ENCODE assay signal across 25 cellular contexts in the genomic region with DNA sequence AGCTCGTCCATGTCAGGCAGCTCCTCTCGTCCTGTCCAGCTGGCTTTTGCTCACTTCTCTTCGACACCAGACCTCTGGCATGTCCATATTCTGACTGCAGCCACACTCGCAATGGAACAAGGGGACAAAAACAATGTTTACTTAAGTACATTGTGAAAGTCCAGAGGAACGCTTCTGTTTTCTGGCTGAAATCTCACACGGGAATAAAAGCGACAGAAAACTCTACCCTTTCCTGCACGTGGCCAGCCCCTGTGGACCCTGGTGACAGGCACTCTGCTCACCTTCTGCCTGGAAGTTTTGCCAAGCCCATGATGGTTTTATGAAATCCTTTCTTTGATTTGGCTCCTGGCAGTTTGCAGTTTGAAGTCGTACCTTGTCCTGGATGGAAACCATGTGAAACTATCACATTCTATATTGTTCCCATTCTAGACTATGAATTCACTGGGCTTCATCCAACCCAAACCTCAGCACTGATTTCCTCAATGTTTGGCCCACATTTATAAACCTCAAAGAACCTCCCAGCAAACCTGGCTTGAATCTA.
DNase-seq lines count a peak whose midpoint lies in the region; ATAC-seq, FAIRE-seq and TF ChIP-seq lines count a peak whose summit lies in the region.
"Had no signal": no experiment of that assay in that cellular context is flagged by ENCODE, and none has a peak within 500 bp of the region (broad histone marks: within the 10 kb centered on the region; RNA-seq: fewer than 3 reads in every experiment).

No MANE protein-coding gene starts in this region.

- no peak overlapping the region for H3K4me2 ChIP-seq in mammary epithelial cell (ENCODE audit: insufficient read depth, low read depth, low read length)
- peak overlapping the region; percentile 36; the same call in 1 of the 2 replicates for H3K4me2 ChIP-seq in HepG2 (ENCODE audit: low read depth, low read length)
- peak overlapping the region; percentile 11 for H3K4me2 ChIP-seq in osteoblast (ENCODE audit: insufficient read depth, low read length)

- WGBS in mammary epithelial cell (ENCODE audit: low coverage, missing lambda C conversion rate), result 8% methylated on average over 8 of the region's 9 CpGs
- WGBS in HepG2 (ENCODE audit: low lambda C conversion rate), result 0% methylated on average over 9 of the region's 9 CpGs

- BruUV-seq in mammary epithelial cell (replicated peaks; lab: Mats Ljungman, UMichigan), result no TSS peak
- no TSS peak for BruUV-seq in HepG2 (replicated peaks; lab: Mats Ljungman, UMichigan)

- in situ Hi-C loops in mammary epithelial cell (cut with MboI; ENCODE audit: low sequenced_read_pairs in 2 of 2), result no loop called here
- in situ Hi-C loops in HepG2 (cut with HindIII; ENCODE audit: extremely low pct_ligation_motif_present, low pct_unique_long_range_greater_than_20kb), result no loop called here

- H3K27me3 ChIP-seq in mammary epithelial cell (ENCODE audit: insufficient read depth, low read length) (no peaks in the 10 kb centered on the region), breast epithelium (no peaks in the 10 kb centered on the region), HepG2 (ENCODE audit: control insufficient read depth in 1 of 2, insufficient read depth in 2 of 2, low read length in 2 of 2) (no peaks in the 10 kb centered on the region), osteoblast (ENCODE audit: insufficient read depth, low read length) (no peaks in the 10 kb centered on the region)
- H3K27me3 ChIP-seq: MG63 had no signal

- H3K4me3 ChIP-seq in mammary epithelial cell (replicated peaks in 1 of 3; ENCODE audit: insufficient read depth in 1 of 3, low read depth in 2 of 3, low read length in 3 of 3), result no peak overlapping the region
- H3K4me3 ChIP-seq in breast epithelium, result no peak overlapping the region
- H3K4me3 ChIP-seq in HepG2 (replicated peaks in 1 of 3; ENCODE audit: insufficient read depth in 1 of 3, low read depth in 2 of 3, low read length in 3 of 3), result peak overlapping the region in 1 of 3 experiments; percentile 35; a peak in 2 of 6 replicates
- H3K4me3 ChIP-seq in osteoblast (ENCODE audit: insufficient read depth, low read length), result no peak overlapping the region
- H3K4me3 ChIP-seq: GM12878, MG63 had no signal

- CTCF ChIA-PET in mammary epithelial cell (lab: Charles Lee; ENCODE audit: low non-redundant PET), result no interaction called here
- CTCF ChIA-PET in HepG2 (lab: Yijun Ruan, JAX; ENCODE audit: low intra/inter-chr PET ratio, low total read pairs), result no interaction called here

- no peak for TF ChIP-seq RAD21 in HepG2 (CRISPR knock-in tag; IDR thresholded peaks at IDR 0.05)

- intact Hi-C loops in mammary epithelial cell (cut with micrococcal nuclease), result no loop called here
- intact Hi-C loops in breast epithelium (cut with DNase I; ENCODE audit: low total_unique reads), result no loop called here
- intact Hi-C loops in HepG2 (cut with micrococcal nuclease; ENCODE audit: unreplicated experiment), result no loop called here

- no peak for DNase-seq in mammary epithelial cell
- no peak for DNase-seq in breast epithelium (ENCODE audit: low spot score in 2 of 2)
- peak; percentile 23 for DNase-seq in HepG2 (ENCODE audit: low spot score)
- DNase-seq in osteoblast (ENCODE audit: insufficient read length, low spot score, missing footprints), result no peak
- no peak for DNase-seq in HTR-8/SVneo (ENCODE audit: insufficient read length, low spot score)
- no peak for DNase-seq in islet precursor cell
- DNase-seq: CD8-positive, alpha-beta memory T cell; DMS 273 treated with DMSO at 0.1 percent for 48 hours; DMS79; EL; GDM1; KG1; MG63; NCI-H1105 treated with DMSO at 0.1 percent for 48 hours; NCI-H146; NCI-H2029; NCI-H446 treated with DMSO at 0.1 percent for 48 hours; NCI-H82; NK-92 treated with Interleukin-12 subunit alpha and Interleukin-12 subunit beta, amount 100 ng/mL, for 24 hours; PC-3 had no signal

- H4K20me1 ChIP-seq in mammary epithelial cell (ENCODE audit: insufficient read depth, low read length) (no peaks in the 10 kb centered on the region), HepG2 (ENCODE audit: insufficient read depth, low read length) (no peaks in the 10 kb centered on the region), osteoblast (ENCODE audit: insufficient read depth, low read length) (no peaks in the 10 kb centered on the region)

- ATAC-seq in HepG2, result peak; percentile 74
- ATAC-seq in GM21723 (IDR thresholded peaks at IDR 0.05; ENCODE audit: unreplicated experiment), result no peak
- ATAC-seq: GM12878, HCT116, PC-3 had no signal

- H2AFZ ChIP-seq in mammary epithelial cell (ENCODE audit: low read depth, low read length) (peak overlapping the region; percentile 17), HepG2 (ENCODE audit: low read length) (no peak overlapping the region), osteoblast (ENCODE audit: low read length) (peak overlapping the region; percentile 62)

- H3K36me3 ChIP-seq in mammary epithelial cell (ENCODE audit: insufficient read depth, low read length) (no peaks in the 10 kb centered on the region), breast epithelium (no peaks in the 10 kb centered on the region), HepG2 (replicated peaks in 1 of 2; ENCODE audit: control insufficient read depth in 1 of 2, insufficient read depth in 2 of 2, low read length in 2 of 2) (no peaks in the 10 kb centered on the region), osteoblast (ENCODE audit: insufficient read depth, low read length) (no peaks in the 10 kb centered on the region)
- H3K36me3 ChIP-seq: MG63 had no signal

- H3K27ac ChIP-seq in mammary epithelial cell (ENCODE audit: insufficient read depth, low read depth, low read length), result no peak overlapping the region
- no peak overlapping the region for H3K27ac ChIP-seq in breast epithelium
- no peak overlapping the region for H3K27ac ChIP-seq in HepG2 (ENCODE audit: extremely low read length, insufficient read depth, low read length)
- no peak overlapping the region for H3K27ac ChIP-seq in osteoblast (ENCODE audit: low read depth, low read length)
- H3K27ac ChIP-seq: 22Rv1, HL-60 had no signal

- TF ChIP-seq POLR2A in breast epithelium (IDR thresholded peaks at IDR 0.05) (no peak), HepG2 (IDR thresholded peaks at IDR 0.05; ENCODE audit: insufficient read depth in 1 of 2, low read depth in 2 of 2, low read length in 2 of 2) (no peak)

- H3K9ac ChIP-seq in mammary epithelial cell (ENCODE audit: insufficient read depth, low read length) (no peak overlapping the region), HepG2 (ENCODE audit: insufficient read depth, low read depth, low read length) (no peak overlapping the region)

- dilution Hi-C loops in mammary epithelial cell (cut with HindIII; ENCODE audit: low sequenced_read_pairs), result no loop called here

- H3K4me1 ChIP-seq in mammary epithelial cell (ENCODE audit: insufficient read depth, low read length) (no peaks in the 10 kb centered on the region), breast epithelium (no peaks in the 10 kb centered on the region), HepG2 (ENCODE audit: insufficient read depth, low read length) (peaks cover 13% of the 10 kb centered on the region; the same call in 1 of the 2 replicates), osteoblast (ENCODE audit: insufficient read depth, low read length) (no peaks in the 10 kb centered on the region)

- no peaks in the 10 kb centered on the region for H3K79me2 ChIP-seq in mammary epithelial cell (ENCODE audit: insufficient read depth, low read length)
- H3K79me2 ChIP-seq in HepG2 (ENCODE audit: insufficient read depth, low read length), result no peaks in the 10 kb centered on the region
- H3K79me2 ChIP-seq in osteoblast (ENCODE audit: insufficient read depth, low read length), result no peaks in the 10 kb centered on the region

- POLR2A ChIA-PET in HepG2 (lab: Yijun Ruan, JAX), result no interaction called here

- peaks cover 3% of the 10 kb centered on the region for H3K9me3 ChIP-seq in mammary epithelial cell (replicated peaks; ENCODE audit: insufficient read depth, low read length)
- no peaks in the 10 kb centered on the region for H3K9me3 ChIP-seq in breast epithelium
- H3K9me3 ChIP-seq in HepG2 (ENCODE audit: low read length), result no peaks in the 10 kb centered on the region
- H3K9me3 ChIP-seq in osteoblast (ENCODE audit: low read depth, low read length), result no peaks in the 10 kb centered on the region
- H3K9me3 ChIP-seq: MG63 had no signal

- TF ChIP-seq CTCF in mammary epithelial cell (conservative IDR thresholded peaks at IDR 0.05 in 1 of 2, IDR thresholded peaks at IDR 0.05 in 1 of 2; ENCODE audit: extremely low read depth in 1 of 2, insufficient read depth in 1 of 2, low read depth in 1 of 2, low read length in 2 of 2) (no peak), breast epithelium (IDR thresholded peaks at IDR 0.05) (no peak), HepG2 (CRISPR knock-in tag; IDR thresholded peaks at IDR 0.05) (no peak), osteoblast (IDR thresholded peaks at IDR 0.05; ENCODE audit: extremely low read depth, low read depth, low read length) (no peak)

- FAIRE-seq in HepG2 (lab: Jason Lieb, UNC) (no peak), HTR-8/SVneo (lab: Jason Lieb, UNC) (no peak)
- FAIRE-seq: GM12878 had no signal

- no peak for TF ChIP-seq EP300 in HepG2 (IDR thresholded peaks at IDR 0.05; ENCODE audit: low read depth in 2 of 2, low read length in 2 of 2)
- no peak for TF ChIP-seq EP300 in HepG2 (CRISPR knock-in tag; IDR thresholded peaks at IDR 0.05; ENCODE audit: borderline replicate concordance)

TF ChIP-seq in HepG2, 621 proteins besides CTCF, POLR2A, EP300 and RAD21 (continues in another document):
- TF ChIP-seq ZIK1 (CRISPR knock-in tag; IDR thresholded peaks at IDR 0.05; ENCODE audit: borderline replicate concordance, low read depth), result no peak
- no peak for TF ChIP-seq LCORL (IDR thresholded peaks at IDR 0.05)
- peak; percentile 47; the same call in 1 of the 2 replicates for TF ChIP-seq LCORL (CRISPR knock-in tag; IDR thresholded peaks at IDR 0.05)
- TF ChIP-seq FOXA1 (IDR thresholded peaks at IDR 0.05), result no peak
- TF ChIP-seq FOXA1 (CRISPR knock-in tag; IDR thresholded peaks at IDR 0.05), result 0 out of 2 replicates have a peak, but pooled peaks have one; percentile 32
- TF ChIP-seq ZNF3 (CRISPR knock-in tag; IDR thresholded peaks at IDR 0.05), result no peak
- TF ChIP-seq ZBTB38 (CRISPR knock-in tag; IDR thresholded peaks at IDR 0.05), result no peak
- peak; percentile 48 for TF ChIP-seq FOXA3 (CRISPR knock-in tag; IDR thresholded peaks at IDR 0.05)
- no peak for TF ChIP-seq IRX3 (CRISPR knock-in tag; IDR thresholded peaks at IDR 0.05; ENCODE audit: borderline replicate concordance, low read depth)
- TF ChIP-seq, protein P1, sequence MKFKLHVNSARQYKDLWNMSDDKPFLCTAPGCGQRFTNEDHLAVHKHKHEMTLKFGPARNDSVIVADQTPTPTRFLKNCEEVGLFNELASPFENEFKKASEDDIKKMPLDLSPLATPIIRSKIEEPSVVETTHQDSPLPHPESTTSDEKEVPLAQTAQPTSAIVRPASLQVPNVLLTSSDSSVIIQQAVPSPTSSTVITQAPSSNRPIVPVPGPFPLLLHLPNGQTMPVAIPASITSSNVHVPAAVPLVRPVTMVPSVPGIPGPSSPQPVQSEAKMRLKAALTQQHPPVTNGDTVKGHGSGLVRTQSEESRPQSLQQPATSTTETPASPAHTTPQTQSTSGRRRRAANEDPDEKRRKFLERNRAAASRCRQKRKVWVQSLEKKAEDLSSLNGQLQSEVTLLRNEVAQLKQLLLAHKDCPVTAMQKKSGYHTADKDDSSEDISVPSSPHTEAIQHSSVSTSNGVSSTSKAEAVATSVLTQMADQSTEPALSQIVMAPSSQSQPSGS (CRISPR knock-in tag; IDR thresholded peaks at IDR 0.05), result no peak
